Comparison of ENCODE assay signal across 25 cellular contexts in the genomic region with DNA sequence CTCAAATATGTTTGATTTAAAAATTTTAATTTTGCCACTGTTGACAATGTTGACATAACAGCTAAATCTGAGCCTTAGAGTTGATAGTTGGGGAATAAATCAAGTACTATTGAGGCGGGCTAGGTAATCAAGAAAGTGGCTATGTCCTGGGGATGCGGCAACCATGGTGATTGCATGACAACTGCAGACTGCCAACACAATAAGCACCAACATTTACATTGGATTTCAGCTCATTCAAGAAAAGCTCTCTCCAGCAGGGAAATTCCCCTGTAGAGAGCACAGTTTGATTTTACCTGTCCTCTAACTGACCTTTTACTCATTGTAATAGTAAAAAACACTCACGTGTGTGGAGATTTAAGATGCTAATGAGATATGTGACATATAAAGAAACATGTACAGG.
"Had no signal": no experiment of that assay in that cellular context is flagged by ENCODE, and none has a peak within 500 bp of the region (broad histone marks: within the 10 kb centered on the region; RNA-seq: fewer than 3 reads in every experiment).

No MANE protein-coding gene starts in this region.

- ATAC-seq: activated CD4-positive, alpha-beta T cell treated with anti-CD3 and anti-CD28 coated beads for 36 hours; activated CD8-positive, alpha-beta memory T cell treated with anti-CD3 and anti-CD28 coated beads, Interleukin-2, amount 10 ng/mL, durations not matched to agents 7 days and 5 days; activated naive CD8-positive, alpha-beta T cell treated with anti-CD3 and anti-CD28 coated beads, Interleukin-2, amount 50 U/mL, for 24 hours; K562; Panc1 had no signal

- DNase-seq: activated CD4-positive, alpha-beta memory T cell treated with anti-CD3 and anti-CD28 coated beads, Interleukin-2, amount 10 ng/mL, durations not matched to agents 7 days and 5 days; activated CD4-positive, alpha-beta T cell treated with anti-CD3 and anti-CD28 coated beads for 36 hours; activated CD8-positive, alpha-beta memory T cell treated with anti-CD3 and anti-CD28 coated beads for 24 hours; activated CD8-positive, alpha-beta memory T cell treated with anti-CD3 and anti-CD28 coated beads, Interleukin-2, amount 10 ng/mL, durations not matched to agents 7 days and 5 days; activated CD8-positive, alpha-beta memory T cell treated with anti-CD3 and anti-CD28 coated beads, Interleukin-2, amount 50 U/mL, for 48 hours; activated effector memory CD4-positive, alpha-beta T cell treated with Interleukin-2 at 50 U/mL for 16 hours; activated naive CD4-positive, alpha-beta T cell treated with anti-CD3 and anti-CD28 coated beads, Interleukin-2, amount 10 ng/mL, durations not matched to agents 7 days and 5 days; activated naive CD8-positive, alpha-beta T cell treated with anti-CD3 and anti-CD28 coated beads, Interleukin-2, amount 50 U/mL, for 24 hours; activated T-cell treated with anti-CD3 and anti-CD28 coated beads, Interleukin-2, amount 50 U/mL, for 48 hours; anterior cingulate cortex; caudate nucleus; NCI-H1105; NCI-H1417 treated with DMSO at 0.1 percent for 48 hours; NCI-H187 treated with DMSO at 0.1 percent for 48 hours; NCI-H2081; NCI-H345; NCI-H524 treated with DMSO at 0.1 percent for 48 hours; OCI-M1; SHP77; SJCRH30; T1000; WERI-Rb-1 had no signal

- H3K27ac ChIP-seq: SJCRH30, SK-N-MC, WERI-Rb-1 had no signal

- H3K4me3 ChIP-seq: K562, SJCRH30, SK-N-MC had no signal

- H3K36me3 ChIP-seq: SJCRH30, WERI-Rb-1 had no signal

- H3K9me3 ChIP-seq: SJCRH30 had no signal

- H3K27me3 ChIP-seq: SJCRH30 had no signal

- H3K4me1 ChIP-seq: SJCRH30 had no signal
